Comparison of ENCODE assay signal across 11 cellular contexts in the genomic region with DNA sequence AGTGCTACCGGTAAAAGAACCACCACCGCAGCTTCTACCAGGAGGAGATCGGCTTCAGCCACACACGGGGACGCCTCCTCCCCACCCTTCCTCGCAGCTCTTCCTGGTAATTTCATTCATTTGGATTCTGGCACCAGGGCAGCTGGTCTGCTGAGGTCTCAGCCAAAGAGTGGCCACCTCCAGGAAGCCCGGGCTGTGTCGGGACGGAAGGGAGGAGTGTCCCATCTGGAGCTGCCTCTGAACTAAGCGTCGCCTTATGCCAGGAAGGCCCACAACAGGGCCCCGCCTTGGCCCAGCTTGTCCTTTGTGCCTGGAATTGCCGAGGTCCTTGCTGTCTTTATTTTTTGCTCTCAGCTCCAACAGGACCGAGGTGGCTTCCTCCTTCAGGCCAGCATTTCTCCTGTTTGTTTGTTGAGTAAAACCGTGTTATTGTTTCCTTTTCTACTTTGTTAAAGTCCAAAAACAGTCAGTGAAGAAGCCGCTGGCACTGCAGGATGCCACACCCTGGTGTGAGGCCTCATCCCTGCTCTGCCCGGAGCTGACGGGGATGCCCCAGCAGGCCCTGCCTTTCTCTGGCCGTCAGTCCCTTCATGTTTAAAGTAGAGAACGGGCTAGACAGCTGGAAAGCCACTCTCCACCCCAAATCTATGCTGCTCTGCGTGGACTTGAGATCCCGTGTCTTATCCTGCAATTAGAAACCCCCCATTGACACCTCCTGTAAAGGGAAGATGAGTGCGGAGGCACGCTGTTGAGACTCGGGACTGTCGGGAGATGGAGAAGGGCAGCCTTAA. TPM values are rescaled to one million over a fixed set of nuclear protein-coding genes. Genes with fewer than 3 reads are reported as not detected.
DNase-seq lines count a peak whose midpoint lies in the region; ATAC-seq, FAIRE-seq and TF ChIP-seq lines count a peak whose summit lies in the region.
"Had no signal": no experiment of that assay in that cellular context is flagged by ENCODE, and none has a peak within 500 bp of the region (broad histone marks: within the 10 kb centered on the region; RNA-seq: fewer than 3 reads in every experiment).

No MANE protein-coding gene starts in this region.

- H2BK20ac ChIP-seq in H1 (ENCODE audit: low read length), result 0 out of 2 replicates have a peak overlapping the region, but pooled peaks have one; percentile 15

- H3K23ac ChIP-seq in H1 (ENCODE audit: insufficient read length), result no peak overlapping the region

- H3K4ac ChIP-seq in H1 (replicated peaks; ENCODE audit: insufficient read length, low read depth, low read length), result no peak overlapping the region

- no peak overlapping the region for H2AFZ ChIP-seq in H1 (ENCODE audit: low read length)

- H4K91ac ChIP-seq in H1 (replicated peaks; ENCODE audit: insufficient read length, low read length), result no peak overlapping the region

- no peak overlapping the region for H4K5ac ChIP-seq in H1 (ENCODE audit: insufficient read length, low read depth, low read length)

- FAIRE-seq in H1 (lab: Jason Lieb, UNC), result no peak

- H3K4me3 ChIP-seq in Peyer's patch (no peak overlapping the region), H1 (ENCODE audit: extremely low read depth in 1 of 4, insufficient read depth in 2 of 4, low read depth in 3 of 4, low read length in 4 of 4) (no peak overlapping the region), suprapubic skin (no peak overlapping the region)

- no peaks in the 10 kb centered on the region for H3K79me2 ChIP-seq in H1 (ENCODE audit: control insufficient read depth in 1 of 2, insufficient read depth in 2 of 2, low read length in 2 of 2)

- H2AK5ac ChIP-seq in H1 (ENCODE audit: low read depth, low read length), result 0 out of 2 replicates have a peak overlapping the region, but pooled peaks have one; percentile 39

- peak in 1 of 3 donors; percentile 56 for DNase-seq in Peyer's patch
- DNase-seq in H1 (ENCODE audit: low read depth in 1 of 2, low spot score in 2 of 2), result no peak
- DNase-seq in lung microvascular endothelial cell (ENCODE audit: low read depth in 2 of 2), result peak; percentile 60 to 62
- peak in 1 of 2 donors; percentile 88 for DNase-seq in suprapubic skin (ENCODE audit: low spot score in 2 of 2)
- DNase-seq in stimulated activated CD4-positive, alpha-beta T cell treated with anti-CD3 and anti-CD28 coated beads, Interleukin-1b, Interleukin-23, amount 100 ng/mL, for 48 hours, result no peak
- no peak for DNase-seq in NCI-H1105 (lab: John Stamatoyannopoulos, UW)
- no peak for DNase-seq in NCI-H524 treated with DMSO at 0.1 percent for 48 hours (lab: John Stamatoyannopoulos, UW)
- DNase-seq: DMS53, NCI-H345 had no signal

- peak overlapping the region; percentile 77; the same call in 1 of the 2 replicates for H2BK15ac ChIP-seq in H1 (ENCODE audit: low read length)

- TF ChIP-seq POLR2A in Peyer's patch (IDR thresholded peaks at IDR 0.05), result no peak
- no peak for TF ChIP-seq POLR2A in H1 (IDR thresholded peaks at IDR 0.05; ENCODE audit: control extremely low read depth in 1 of 2, low read depth in 2 of 2, low read length in 2 of 2)
- no peak for TF ChIP-seq POLR2A in suprapubic skin (IDR thresholded peaks at IDR 0.05)

- H2BK5ac ChIP-seq in H1 (ENCODE audit: low read depth, low read length), result 0 out of 2 replicates have a peak overlapping the region, but pooled peaks have one; percentile 24

- CTCF ChIA-PET in H1 (lab: Charles Lee; ENCODE audit: partially characterized antibody), result interaction anchor here (1.2 to 5.7 kb wide), 8 partner anchors 15 to 309 kb away, joined by 3 to 30 read pairs (median 14); a partner anchor contains a TSS

- 85% methylated on average over 26 of the region's 26 CpGs; no CpG with 5 or more reads in 1 of the 2 experiments for WGBS in H1 (ENCODE audit: extremely low coverage in 1 of 2, insufficient coverage in 1 of 2, insufficient read length in 1 of 2, insufficient replicate concordance in 2 of 2, low coverage in 1 of 2, low lambda C conversion rate in 2 of 2, missing lambda C conversion rate in 1 of 2), 2 experiments
- 57% methylated on average over 26 of the region's 26 CpGs for WGBS in suprapubic skin

- no peak overlapping the region for H2BK120ac ChIP-seq in H1 (replicated peaks; ENCODE audit: low read depth, low read length)

- H3K4me2 ChIP-seq in H1 (ENCODE audit: insufficient read depth in 1 of 2, low read depth in 2 of 2, low read length in 2 of 2), result no peak overlapping the region

- H3K9me3 ChIP-seq in Peyer's patch (no peaks in the 10 kb centered on the region), H1 (ENCODE audit: insufficient read depth in 2 of 2, low read depth in 1 of 2, low read length in 1 of 2) (no peaks in the 10 kb centered on the region), suprapubic skin (no peaks in the 10 kb centered on the region)

- H3K4me1 ChIP-seq in Peyer's patch, result peaks cover 0 to 5% (median 0%) of the 10 kb centered on the region in 4 donors
- H3K4me1 ChIP-seq in H1 (replicated peaks in 1 of 4; ENCODE audit: control insufficient read depth in 3 of 4, insufficient read depth in 4 of 4, low read length in 3 of 4), result peaks cover 0 to 7% (median 4%) of the 10 kb centered on the region in 4 experiments; a peak in 2 of 7 replicates
- peaks cover 24% of the 10 kb centered on the region for H3K4me1 ChIP-seq in suprapubic skin

- ATAC-seq in GM18511 (IDR thresholded peaks at IDR 0.05; ENCODE audit: unreplicated experiment), result no peak
- ATAC-seq: HCT116 had no signal

- no peaks in the 10 kb centered on the region for H3K27me3 ChIP-seq in Peyer's patch
- no peaks in the 10 kb centered on the region for H3K27me3 ChIP-seq in H1 (replicated peaks in 1 of 4; ENCODE audit: control insufficient read depth in 3 of 4, extremely low read depth in 1 of 4, insufficient read depth in 3 of 4, low read length in 3 of 4)
- no peaks in the 10 kb centered on the region for H3K27me3 ChIP-seq in suprapubic skin

- H3K36me3 ChIP-seq in Peyer's patch (peaks cover 0 to 11% (median 0%) of the 10 kb centered on the region in 3 donors), H1 (ENCODE audit: control insufficient read depth in 2 of 4, insufficient read depth in 4 of 4, low read length in 3 of 4) (no peaks in the 10 kb centered on the region), suprapubic skin (peaks cover 4% of the 10 kb centered on the region)

- no peaks in the 10 kb centered on the region for H4K20me1 ChIP-seq in H1 (replicated peaks in 1 of 2; ENCODE audit: control insufficient read depth in 1 of 2, insufficient read depth in 2 of 2, low read length in 2 of 2)

- no peak overlapping the region for H3K9ac ChIP-seq in H1 (replicated peaks in 1 of 4; ENCODE audit: extremely low read depth in 1 of 4, low read depth in 3 of 4, low read length in 3 of 4)

- TF ChIP-seq RAD21 in H1 (IDR thresholded peaks at IDR 0.05 in 1 of 2, conservative IDR thresholded peaks at IDR 0.05 in 1 of 2; ENCODE audit: low read depth in 2 of 2, low read length in 2 of 2), result no peak

- no peak overlapping the region for H3K14ac ChIP-seq in H1 (ENCODE audit: insufficient read length)

- no peak overlapping the region for H3K56ac ChIP-seq in H1 (replicated peaks; ENCODE audit: insufficient read length, low read depth, low read length)

- H3K27ac ChIP-seq in Peyer's patch, result peak overlapping the region; percentile 15 to 70 (median 46)
- H3K27ac ChIP-seq in H1 (ENCODE audit: low read depth, low read length), result no peak overlapping the region
- peak overlapping the region; percentile 75 for H3K27ac ChIP-seq in suprapubic skin

- H4K8ac ChIP-seq in H1 (ENCODE audit: extremely low read depth, insufficient read depth, low read length), result peak overlapping the region; percentile 9; the same call in 1 of the 2 replicates

- POLR2A ChIA-PET in H1 (lab: Charles Lee; ENCODE audit: partially characterized antibody), result interaction anchor here (1.4 kb wide), 1 partner anchor 12 kb away, joined by 5 read pairs; no protein-coding TSS in a partner anchor

- TF ChIP-seq CTCF in Peyer's patch (IDR thresholded peaks at IDR 0.05) (no peak), H1 (IDR thresholded peaks at IDR 0.05; ENCODE audit: control extremely low read depth in 1 of 3, insufficient read depth in 1 of 3, low read depth in 1 of 3, low read length in 3 of 3) (no peak), suprapubic skin (IDR thresholded peaks at IDR 0.05) (no peak)

- no peaks in the 10 kb centered on the region; the same call in 1 of the 2 replicates for H3K79me1 ChIP-seq in H1 (ENCODE audit: low read depth, low read length)

- no peaks in the 10 kb centered on the region for H3K23me2 ChIP-seq in H1 (ENCODE audit: low read depth, low read length)

- TF ChIP-seq EP300 in H1 (IDR thresholded peaks at IDR 0.05; ENCODE audit: borderline replicate concordance in 1 of 2, low read depth in 2 of 2, low read length in 2 of 2) (no peak), suprapubic skin (IDR thresholded peaks at IDR 0.05) (no peak)

- no peak overlapping the region; the same call in 1 of the 2 replicates for H3K18ac ChIP-seq in H1 (ENCODE audit: extremely low read depth, low read length)

- H2BK12ac ChIP-seq in H1 (ENCODE audit: low read depth, low read length), result no peak overlapping the region

RNA-seq across cellular contexts. Expression of a gene that starts 24.5 kb away (rescaled TPM):
- total RNA-seq in Peyer's patch, result 10 to 100 TPM; 61.8 to 99.9 (median 83.4) TPM
- total RNA-seq in H1 (2021; fragmentation: NEBNext Ultra II Directional; extraction: Animal tissue kit (Norgen Biotek cat#: 25700)), result 169 and 172 TPM in 2 replicates
- polyA plus RNA-seq in H1 (2011; rRNA removed), result 66.2 and 122 TPM in 2 replicates
- polyA plus RNA-seq in H1 (2011; cell fraction: cytosol; rRNA removed), result 46.4 TPM
- 147 TPM for polyA plus RNA-seq in H1 (2011; cell fraction: nucleus; rRNA removed)
- polyA plus RNA-seq in H1 (2012, experiment 1 of 2), result 68.1 to 127 TPM (median 115 TPM) in 4 replicates
- polyA plus RNA-seq in H1 (2012, experiment 2 of 2), result 102 TPM
- 175 TPM for polyA plus RNA-seq in H1 (2013, experiment 1 of 2)
- polyA plus RNA-seq in H1 (2013, experiment 2 of 2), result 184 TPM
- polyA minus RNA-seq in H1 (2011; rRNA and poly(A)+ RNA removed), result 41.7 and 42.6 TPM in 2 replicates
- 87.8 TPM for polyA minus RNA-seq in H1 (2011; cell fraction: cytosol; rRNA and poly(A)+ RNA removed)
- polyA minus RNA-seq in H1 (2011; cell fraction: nucleus; rRNA and poly(A)+ RNA removed), result 79.3 TPM
- total RNA-seq in lung microvascular endothelial cell, result 35.1 and 48.0 TPM in 2 replicates
- 10 to 100 TPM; 14.0 to 26.3 (median 19.5) TPM for total RNA-seq in suprapubic skin

RNA-seq across cellular contexts. Expression of a gene that starts 48.5 kb away (rescaled TPM):
- total RNA-seq in Peyer's patch (100 to 1,000 TPM in 1 of 4 donors, 10 to 100 TPM in 3; 30.0 to 159 (median 72.2) TPM), lung microvascular endothelial cell (4.6 and 6.0 TPM in 2 replicates), suprapubic skin (10 to 100 TPM; 10.1 to 18.8 (median 15.7) TPM)
- 4.9 and 5.7 TPM in 2 replicates for total RNA-seq in H1 (2021; fragmentation: NEBNext Ultra II Directional; extraction: Animal tissue kit (Norgen Biotek cat#: 25700))
- 2.2 and 3.1 TPM in 2 replicates for polyA plus RNA-seq in H1 (2011; rRNA removed)
- polyA plus RNA-seq in H1 (2011; cell fraction: cytosol; rRNA removed), result 3.1 TPM
- 7.4 TPM for polyA plus RNA-seq in H1 (2011; cell fraction: nucleus; rRNA removed)
- 3.0 to 4.0 TPM (median 3.7 TPM) in 4 replicates for polyA plus RNA-seq in H1 (2012, experiment 1 of 2)
- polyA plus RNA-seq in H1 (2012, experiment 2 of 2), result 2.0 TPM
- polyA plus RNA-seq in H1 (2013, experiment 1 of 2), result 2.6 TPM
- 2.5 TPM for polyA plus RNA-seq in H1 (2013, experiment 2 of 2)
- polyA minus RNA-seq in H1 (2011; rRNA and poly(A)+ RNA removed), result 2.8 and 3.1 TPM in 2 replicates
- polyA minus RNA-seq in H1 (2011; cell fraction: cytosol; rRNA and poly(A)+ RNA removed), result 2.8 TPM
- 6.4 TPM for polyA minus RNA-seq in H1 (2011; cell fraction: nucleus; rRNA and poly(A)+ RNA removed)

RNA-seq across cellular contexts. Expression of a gene that starts 52.0 kb away (rescaled TPM):
- total RNA-seq in Peyer's patch (10 to 100 TPM; 43.3 to 73.3 (median 54.1) TPM), lung microvascular endothelial cell (13.9 and 21.8 TPM in 2 replicates), suprapubic skin (10 to 100 TPM; 51.5 to 79.3 (median 63.3) TPM)
- total RNA-seq in H1 (2021; fragmentation: NEBNext Ultra II Directional; extraction: Animal tissue kit (Norgen Biotek cat#: 25700)), result 42.3 and 45.2 TPM in 2 replicates
- polyA plus RNA-seq in H1 (2011; rRNA removed), result 36.8 and 60.5 TPM in 2 replicates
- 40.8 TPM for polyA plus RNA-seq in H1 (2011; cell fraction: cytosol; rRNA removed)
- polyA plus RNA-seq in H1 (2011; cell fraction: nucleus; rRNA removed), result 163 TPM
- 30.5 to 38.9 TPM (median 37.6 TPM) in 4 replicates for polyA plus RNA-seq in H1 (2012, experiment 1 of 2)
- 34.5 TPM for polyA plus RNA-seq in H1 (2012, experiment 2 of 2)
- 25.6 TPM for polyA plus RNA-seq in H1 (2013, experiment 1 of 2)
- 21.6 TPM for polyA plus RNA-seq in H1 (2013, experiment 2 of 2)
- 10.4 and 12.6 TPM in 2 replicates for polyA minus RNA-seq in H1 (2011; rRNA and poly(A)+ RNA removed)
- 21.5 TPM for polyA minus RNA-seq in H1 (2011; cell fraction: cytosol; rRNA and poly(A)+ RNA removed)
- 25.1 TPM for polyA minus RNA-seq in H1 (2011; cell fraction: nucleus; rRNA and poly(A)+ RNA removed)

Comparison
In these comparisons a context has a peak if more than half of its experiments do, and no peak if none do; other contexts are left out.
1. DNase-seq: peak in lung microvascular endothelial cell (2 of 2); none in H1 (0 of 2), stimulated activated CD4-positive, alpha-beta T cell treated with anti-CD3 and anti-CD28 coated beads, Interleukin-1b, Interleukin-23, amount 100 ng/mL, for 48 hours (single experiment), NCI-H1105 (single experiment) and NCI-H524 treated with DMSO at 0.1 percent for 48 hours (single experiment).